16 cellular contexts compared by ENCODE assay signal in the genomic region with DNA sequence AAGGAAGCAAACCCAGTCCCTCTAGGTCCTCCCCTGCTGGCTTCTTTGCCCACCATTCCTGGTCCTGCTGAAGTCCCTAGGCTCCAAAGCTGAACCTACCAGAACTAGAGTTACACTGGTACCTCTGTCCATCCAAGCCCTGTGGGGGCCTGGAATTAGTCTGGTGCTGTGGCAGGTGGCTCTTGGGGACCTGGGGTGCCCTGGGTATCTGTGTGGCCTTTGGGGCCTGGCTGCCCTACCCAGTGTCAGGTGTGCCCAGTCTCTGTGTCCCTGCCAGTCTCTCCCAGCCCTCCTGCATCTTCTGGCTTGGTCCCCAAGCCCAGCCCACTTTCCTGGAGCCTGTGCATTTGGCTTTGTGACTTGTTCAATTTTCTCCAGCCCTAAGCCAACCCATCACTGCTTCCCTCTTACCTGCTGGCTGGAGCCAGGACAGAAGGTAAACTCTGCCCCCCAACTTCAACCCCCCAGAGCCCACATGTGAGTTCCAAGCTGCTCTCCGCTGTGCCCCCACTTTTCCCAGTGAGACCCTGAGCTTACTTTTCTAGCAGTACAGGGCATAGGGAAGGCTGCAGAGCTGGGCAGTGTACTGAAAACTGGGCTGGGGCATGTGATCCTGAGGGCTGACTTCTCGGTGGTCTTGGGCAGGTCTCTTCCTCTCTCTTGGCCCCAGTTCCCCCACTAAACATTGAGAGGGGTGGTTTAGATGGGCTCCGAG. TPM values are rescaled to one million over a fixed set of nuclear protein-coding genes. Genes with fewer than 3 reads are reported as not detected.
"Had no signal": no experiment of that assay in that cellular context is flagged by ENCODE, and none has a peak within 500 bp of the region (broad histone marks: within the 10 kb centered on the region; RNA-seq: fewer than 3 reads in every experiment).

No MANE protein-coding gene starts in this region.

- ATAC-seq: activated CD4-positive, alpha-beta T cell treated with anti-CD3 and anti-CD28 coated beads for 36 hours; activated CD8-positive, alpha-beta T cell treated with anti-CD3 and anti-CD28 coated beads for 36 hours; activated naive CD4-positive, alpha-beta T cell treated with anti-CD3 and anti-CD28 coated beads, Interleukin-2, amount 50 U/mL, for 72 hours; T-cell had no signal

- DNase-seq: activated CD4-positive, alpha-beta T cell treated with anti-CD3 and anti-CD28 coated beads for 36 hours; activated CD8-positive, alpha-beta T cell treated with anti-CD3 and anti-CD28 coated beads for 36 hours; anterior cingulate cortex; esophagus squamous epithelium; foreskin fibroblast; naive B cell; stimulated activated CD4-positive, alpha-beta T cell treated with anti-CD3 and anti-CD28 coated beads, Interleukin-4, amount 100 ng/mL, for 1 hour; T-cell; uterus had no signal

- H3K27ac ChIP-seq: neutrophil, SK-N-MC, uterus, VCaP had no signal

- H3K4me3 ChIP-seq: esophagus squamous epithelium, lung, SK-N-MC, uterus had no signal

RNA-seq across cellular contexts. Expression of a gene that starts 28.3 kb away (rescaled TPM):
- total RNA-seq: activated CD4-positive, alpha-beta T cell treated with anti-CD3 and anti-CD28 coated beads for 36 hours; activated CD8-positive, alpha-beta T cell treated with anti-CD3 and anti-CD28 coated beads for 36 hours; activated naive CD4-positive, alpha-beta T cell treated with anti-CD3 and anti-CD28 coated beads, Interleukin-2, amount 50 U/mL, for 72 hours; chondrocyte; esophagus squamous epithelium; pulmonary artery endothelial cell; T-cell had no signal

RNA-seq across cellular contexts. Expression of a gene that starts 45.5 kb away (rescaled TPM):
- total RNA-seq: activated CD4-positive, alpha-beta T cell treated with anti-CD3 and anti-CD28 coated beads for 36 hours; activated CD8-positive, alpha-beta T cell treated with anti-CD3 and anti-CD28 coated beads for 36 hours; activated naive CD4-positive, alpha-beta T cell treated with anti-CD3 and anti-CD28 coated beads, Interleukin-2, amount 50 U/mL, for 72 hours; chondrocyte; esophagus squamous epithelium; lung; pulmonary artery endothelial cell; T-cell; uterus had no signal
